15 cellular contexts compared by ENCODE assay signal in the genomic region with DNA sequence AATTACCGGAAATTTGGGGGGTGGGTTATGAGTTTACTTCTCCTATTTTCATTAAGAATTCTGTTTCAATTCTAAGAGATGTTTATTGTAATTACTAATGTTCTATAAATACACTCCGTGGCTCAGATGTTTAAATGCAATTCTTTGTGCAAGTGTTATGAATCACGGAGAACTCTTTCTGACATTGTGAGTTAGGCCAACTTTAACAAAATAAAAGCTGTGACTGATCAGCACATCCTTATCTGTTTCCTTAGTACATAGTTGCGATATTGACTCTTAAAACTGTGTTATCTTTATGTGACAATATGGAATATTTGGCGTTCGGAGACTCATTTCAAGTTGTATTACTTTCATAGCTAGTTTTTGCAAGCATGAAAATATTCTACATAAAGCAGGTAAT. TPM values are rescaled to one million over a fixed set of nuclear protein-coding genes. Genes with fewer than 3 reads are reported as not detected.
DNase-seq lines count a peak whose midpoint lies in the region; TF ChIP-seq lines count a peak whose summit lies in the region.
"Had no signal": no experiment of that assay in that cellular context is flagged by ENCODE, and none has a peak within 500 bp of the region (broad histone marks: within the 10 kb centered on the region; RNA-seq: fewer than 3 reads in every experiment).

No MANE protein-coding gene starts in this region.

- no peaks in the 10 kb centered on the region for H3K9me2 ChIP-seq in MM.1S (replicated peaks; ENCODE audit: insufficient read depth, low read length)

- peak overlapping the region; percentile 63 for H2AFZ ChIP-seq in MM.1S (ENCODE audit: low read length)

- H3K4me3 Mint-ChIP-seq in chondrocyte (ENCODE audit: unreplicated experiment), result peak overlapping the region; percentile 60
- no peak overlapping the region for H3K4me3 Mint-ChIP-seq in T-helper 2 cell treated with Interferon-gamma antibody and Interleukin-4, amounts not matched to agents 5 μg/mL and 100 μg/mL, for 36 hours

- H3K36me3 Mint-ChIP-seq in chondrocyte (ENCODE audit: low read depth), result no peaks in the 10 kb centered on the region
- H3K36me3 Mint-ChIP-seq in T-helper 2 cell treated with Interferon-gamma antibody and Interleukin-4, amounts not matched to agents 5 μg/mL and 100 μg/mL, for 36 hours (ENCODE audit: low read depth), result no peaks in the 10 kb centered on the region

- no peaks in the 10 kb centered on the region for H3K36me3 ChIP-seq in MM.1S (replicated peaks; ENCODE audit: insufficient read depth, low read length)
- H3K36me3 ChIP-seq in kidney epithelial cell (ENCODE audit: control insufficient read depth, insufficient read depth, low read length), result no peaks in the 10 kb centered on the region
- no peaks in the 10 kb centered on the region for H3K36me3 ChIP-seq in skeletal muscle satellite cell (ENCODE audit: insufficient read depth, low read length)
- H3K36me3 ChIP-seq: right lobe of liver had no signal

- peak overlapping the region; percentile 3 for H3K27ac Mint-ChIP-seq in chondrocyte (ENCODE audit: unreplicated experiment)
- no peak overlapping the region for H3K27ac Mint-ChIP-seq in T-helper 2 cell treated with Interferon-gamma antibody and Interleukin-4, amounts not matched to agents 5 μg/mL and 100 μg/mL, for 36 hours
- H3K27ac Mint-ChIP-seq: effector memory CD8-positive, alpha-beta T cell had no signal

- H3K4me1 ChIP-seq in MM.1S (ENCODE audit: low read length) (no peaks in the 10 kb centered on the region), skeletal muscle satellite cell (ENCODE audit: control insufficient read depth, insufficient read depth, low read length) (no peaks in the 10 kb centered on the region)
- H3K4me1 ChIP-seq: Caco-2, right lobe of liver had no signal

- H3K27me3 Mint-ChIP-seq in chondrocyte (ENCODE audit: low read depth), result peaks cover 5% of the 10 kb centered on the region
- no peaks in the 10 kb centered on the region for H3K27me3 Mint-ChIP-seq in T-helper 2 cell treated with Interferon-gamma antibody and Interleukin-4, amounts not matched to agents 5 μg/mL and 100 μg/mL, for 36 hours (ENCODE audit: low read depth)
- H3K27me3 Mint-ChIP-seq: effector memory CD8-positive, alpha-beta T cell had no signal

- H3K27ac ChIP-seq in MM.1S (ENCODE audit: low read length), result peak overlapping the region; percentile 79; the same call in 1 of the 2 replicates
- H3K27ac ChIP-seq: right lobe of liver had no signal

- no peaks in the 10 kb centered on the region for H3K9me3 Mint-ChIP-seq in chondrocyte (ENCODE audit: low read depth)
- H3K9me3 Mint-ChIP-seq in T-helper 2 cell treated with Interferon-gamma antibody and Interleukin-4, amounts not matched to agents 5 μg/mL and 100 μg/mL, for 36 hours, result no peaks in the 10 kb centered on the region
- H3K9me3 Mint-ChIP-seq: effector memory CD8-positive, alpha-beta T cell had no signal

- no peaks in the 10 kb centered on the region for H3K9me3 ChIP-seq in MM.1S (replicated peaks; ENCODE audit: insufficient read depth, low read length)
- no peaks in the 10 kb centered on the region for H3K9me3 ChIP-seq in skeletal muscle satellite cell (replicated peaks; ENCODE audit: low read length)
- H3K9me3 ChIP-seq: Caco-2, right lobe of liver had no signal

- H3K9ac ChIP-seq in MM.1S (ENCODE audit: low read length) (peak overlapping the region; percentile 55), skeletal muscle satellite cell (ENCODE audit: low read depth, low read length) (peak overlapping the region; percentile 62)

- DNase-seq in MM.1S, result no peak
- no peak for DNase-seq in chondrocyte (ENCODE audit: low spot score)
- DNase-seq in kidney epithelial cell (ENCODE audit: low read depth), result no peak
- DNase-seq in T-helper 2 cell treated with Interferon-gamma antibody and Interleukin-4, amounts not matched to agents 5 μg/mL and 100 μg/mL, for 36 hours (ENCODE audit: low spot score), result no peak
- no peak for DNase-seq in DMS 273 treated with DMSO at 0.1 percent for 48 hours (lab: John Stamatoyannopoulos, UW)
- no peak for DNase-seq in activated gamma-delta T cell treated with Interleukin-2 at 50 U/mL for 16 hours
- DNase-seq in NCI-H2196 treated with DMSO at 0.1 percent for 48 hours (lab: John Stamatoyannopoulos, UW; ENCODE audit: unreplicated experiment), result no peak
- DNase-seq: activated CD4-positive, CD25-positive, alpha-beta regulatory T cell treated with anti-CD3 and anti-CD28 coated beads, Interleukin-2, amount 50 U/mL, for 72 hours; activated effector memory CD4-positive, alpha-beta T cell treated with Interleukin-2 at 50 U/mL for 16 hours; Caco-2; effector memory CD8-positive, alpha-beta T cell; kidney glomerular epithelial cell; NCI-H1930; right lobe of liver had no signal

- H3K4me3 ChIP-seq in MM.1S (ENCODE audit: low read length) (peak overlapping the region; percentile 57), kidney epithelial cell (ENCODE audit: low read depth, low read length) (peak overlapping the region; percentile 42), skeletal muscle satellite cell (ENCODE audit: low read length) (peak overlapping the region; percentile 64)
- H3K4me3 ChIP-seq: right lobe of liver had no signal

- H4K20me1 ChIP-seq in MM.1S (ENCODE audit: insufficient read depth, low read length), result no peaks in the 10 kb centered on the region

- peaks cover 11% of the 10 kb centered on the region; the same call in 1 of the 2 replicates for H3F3A ChIP-seq in MM.1S (ENCODE audit: insufficient read depth, low read length)

- peaks cover 30% of the 10 kb centered on the region for H3K4me1 Mint-ChIP-seq in chondrocyte (ENCODE audit: low read depth)
- no peaks in the 10 kb centered on the region for H3K4me1 Mint-ChIP-seq in T-helper 2 cell treated with Interferon-gamma antibody and Interleukin-4, amounts not matched to agents 5 μg/mL and 100 μg/mL, for 36 hours (ENCODE audit: low read depth)

- no peak for TF ChIP-seq CTCF in MM.1S (IDR thresholded peaks at IDR 0.05; ENCODE audit: low read length)
- TF ChIP-seq CTCF in chondrocyte (IDR thresholded peaks at IDR 0.05), result no peak
- no peak for TF ChIP-seq CTCF in kidney epithelial cell (IDR thresholded peaks at IDR 0.05; ENCODE audit: insufficient read depth, low read length, poor library complexity, severe bottlenecking)

- H3K27me3 ChIP-seq in MM.1S (replicated peaks; ENCODE audit: insufficient read depth, low read length) (no peaks in the 10 kb centered on the region), kidney epithelial cell (ENCODE audit: control insufficient read depth, insufficient read depth, low read length) (no peaks in the 10 kb centered on the region), skeletal muscle satellite cell (ENCODE audit: control insufficient read depth, insufficient read depth, low read length) (no peaks in the 10 kb centered on the region)

- H3K4me2 ChIP-seq in MM.1S (ENCODE audit: low read depth, low read length) (peak overlapping the region; percentile 72), skeletal muscle satellite cell (ENCODE audit: low read length) (peak overlapping the region; percentile 74)

- no peaks in the 10 kb centered on the region for H3K79me2 ChIP-seq in MM.1S (ENCODE audit: low read length)

RNA-seq across cellular contexts. Expression of a gene that starts 0.9 kb away (rescaled TPM):
- total RNA-seq in chondrocyte, result 2.0 to 2.6 TPM (median 2.0 TPM) in 3 replicates
- total RNA-seq in kidney epithelial cell, result 0.68 and 1.1 TPM in 2 replicates
- 3.1 and 4.6 TPM in 2 replicates for total RNA-seq in skeletal muscle satellite cell (2012; rRNA removed)
- total RNA-seq: Caco-2 had no signal
